In the genomic region with DNA sequence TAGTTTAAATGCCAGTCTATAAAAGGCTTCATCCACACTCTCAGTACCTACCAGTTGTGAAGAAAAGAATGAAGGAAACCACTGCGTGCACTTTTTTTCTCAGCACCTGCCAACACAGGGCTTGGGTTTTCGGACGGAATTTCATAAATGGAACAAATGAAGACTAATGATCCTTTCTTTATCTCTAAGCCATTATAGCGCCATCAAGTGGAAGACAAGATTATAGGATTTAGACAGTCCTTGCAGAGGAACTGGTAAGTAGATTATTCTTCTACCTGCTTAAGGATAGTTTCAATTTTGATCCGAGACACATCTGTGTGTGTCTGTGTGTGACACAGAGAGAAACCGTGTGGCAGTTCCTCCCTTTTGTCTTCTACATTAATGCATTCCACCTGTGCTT, we compare ENCODE assay signal across 16 cellular contexts.
A peak's percentile ranks its signal among the peaks of the same experiment; 100 is the strongest.
DNase-seq lines count a peak whose midpoint lies in the region; ATAC-seq and TF ChIP-seq lines count a peak whose summit lies in the region.
"Had no signal": no experiment of that assay in that cellular context is flagged by ENCODE, and none has a peak within 500 bp of the region (broad histone marks: within the 10 kb centered on the region; RNA-seq: fewer than 3 reads in every experiment).

No MANE protein-coding gene starts in this region.

- H3K9me2 ChIP-seq in SK-N-SH = no peaks in the 10 kb centered on the region

- no peak overlapping the region for H3K4me3 ChIP-seq in SK-N-SH (ENCODE audit: low read depth in 2 of 2, low read length in 1 of 2)
- H3K4me3 ChIP-seq in epithelial cell of esophagus (ENCODE audit: low read length) = no peak overlapping the region
- H3K4me3 ChIP-seq: cardiac muscle cell, esophagus muscularis mucosa, spleen had no signal

- TF ChIP-seq EP300 in SK-N-SH (IDR thresholded peaks at IDR 0.05; ENCODE audit: borderline replicate concordance in 1 of 2, low read depth in 1 of 2, low read length in 1 of 2) = no peak

- H2AFZ ChIP-seq in SK-N-SH (ENCODE audit: low read depth) = no peak overlapping the region

- H3F3A ChIP-seq in SK-N-SH (replicated peaks; ENCODE audit: insufficient read depth) = no peaks in the 10 kb centered on the region

- TF ChIP-seq RAD21 in SK-N-SH (IDR thresholded peaks at IDR 0.05; ENCODE audit: low read length) = no peak

- H3K27me3 ChIP-seq in SK-N-SH (ENCODE audit: insufficient read depth) = no peaks in the 10 kb centered on the region
- H3K27me3 ChIP-seq: cardiac muscle cell, esophagus muscularis mucosa, spleen had no signal

- H3K4me2 ChIP-seq in SK-N-SH = no peak overlapping the region

- H4K20me1 ChIP-seq in SK-N-SH (ENCODE audit: insufficient read depth) = no peaks in the 10 kb centered on the region

- DNase-seq in SK-N-SH (no peak), NCI-H82 (lab: John Stamatoyannopoulos, UW) (peak; percentile 94), epithelial cell of esophagus (ENCODE audit: low read depth) (no peak), amygdala (lab: John Stamatoyannopoulos, UW) (no peak), ureter (ENCODE audit: low spot score) (no peak)
- DNase-seq: activated CD4-positive, alpha-beta T cell treated with anti-CD3 and anti-CD28 coated beads, Interleukin-2, amount 50 U/mL, for 1 hour; activated CD8-positive, alpha-beta memory T cell treated with anti-CD3 and anti-CD28 coated beads, Interleukin-2, amount 50 U/mL, for 48 hours; activated gamma-delta T cell treated with Interleukin-2 at 50 U/mL for 16 hours; Kasumi-1; left ventricle myocardium superior; spleen had no signal

- H3K36me3 ChIP-seq in SK-N-SH (replicated peaks in 1 of 2; ENCODE audit: control insufficient read depth in 1 of 2, insufficient read depth in 2 of 2, low read length in 1 of 2) = no peaks in the 10 kb centered on the region
- H3K36me3 ChIP-seq: cardiac muscle cell, esophagus muscularis mucosa, spleen had no signal

- H3K4me1 ChIP-seq in SK-N-SH (ENCODE audit: control insufficient read depth in 1 of 2, insufficient read depth in 2 of 2, low read depth in 1 of 2, low read length in 1 of 2) = no peaks in the 10 kb centered on the region; a peak in 1 of 4 replicates
- H3K4me1 ChIP-seq: esophagus muscularis mucosa, spleen had no signal

- no peaks in the 10 kb centered on the region for H3K9me3 ChIP-seq in SK-N-SH
- H3K9me3 ChIP-seq: esophagus muscularis mucosa had no signal

- CTCF ChIA-PET in SK-N-SH (lab: Yijun Ruan, JAX) = interaction anchor here (0.9 kb wide), 1 partner anchor 13 kb away, joined by 3 read pairs; no protein-coding TSS in a partner anchor

- TF ChIP-seq CTCF in SK-N-SH (IDR thresholded peaks at IDR 0.05) = peak; percentile 22; the same call in 1 of the 2 replicates
- TF ChIP-seq CTCF in epithelial cell of esophagus (IDR thresholded peaks at IDR 0.05; ENCODE audit: insufficient read depth, low read depth, low read length, missing control alignments) = peak; percentile 3

- POLR2A ChIA-PET in SK-N-SH (lab: Yijun Ruan, JAX) = no interaction called here

- ATAC-seq in SK-N-SH treated with all-trans-retinoic acid at 6 μM for 48 hours (no peak), HG03571 (IDR thresholded peaks at IDR 0.05; ENCODE audit: unreplicated experiment) (no peak), GM21526 (IDR thresholded peaks at IDR 0.05; ENCODE audit: low FRiP score, unreplicated experiment) (no peak)
- ATAC-seq: left ventricle myocardium superior had no signal

- H3K79me2 ChIP-seq in SK-N-SH (ENCODE audit: insufficient read depth) = no peaks in the 10 kb centered on the region

- no peak overlapping the region for H3K9ac ChIP-seq in SK-N-SH

- no peak overlapping the region for H3K27ac ChIP-seq in SK-N-SH (ENCODE audit: low read depth in 2 of 2, low read length in 1 of 2)
- H3K27ac ChIP-seq: cardiac muscle cell, esophagus muscularis mucosa, spleen had no signal

- 56% methylated on average over 6 of the region's 6 CpGs for WGBS in SK-N-SH (ENCODE audit: low lambda C conversion rate)

TF ChIP-seq in SK-N-SH, 30 proteins besides CTCF, POLR2A, EP300 and RAD21 (continues in another document):
- TF ChIP-seq, protein P1, sequence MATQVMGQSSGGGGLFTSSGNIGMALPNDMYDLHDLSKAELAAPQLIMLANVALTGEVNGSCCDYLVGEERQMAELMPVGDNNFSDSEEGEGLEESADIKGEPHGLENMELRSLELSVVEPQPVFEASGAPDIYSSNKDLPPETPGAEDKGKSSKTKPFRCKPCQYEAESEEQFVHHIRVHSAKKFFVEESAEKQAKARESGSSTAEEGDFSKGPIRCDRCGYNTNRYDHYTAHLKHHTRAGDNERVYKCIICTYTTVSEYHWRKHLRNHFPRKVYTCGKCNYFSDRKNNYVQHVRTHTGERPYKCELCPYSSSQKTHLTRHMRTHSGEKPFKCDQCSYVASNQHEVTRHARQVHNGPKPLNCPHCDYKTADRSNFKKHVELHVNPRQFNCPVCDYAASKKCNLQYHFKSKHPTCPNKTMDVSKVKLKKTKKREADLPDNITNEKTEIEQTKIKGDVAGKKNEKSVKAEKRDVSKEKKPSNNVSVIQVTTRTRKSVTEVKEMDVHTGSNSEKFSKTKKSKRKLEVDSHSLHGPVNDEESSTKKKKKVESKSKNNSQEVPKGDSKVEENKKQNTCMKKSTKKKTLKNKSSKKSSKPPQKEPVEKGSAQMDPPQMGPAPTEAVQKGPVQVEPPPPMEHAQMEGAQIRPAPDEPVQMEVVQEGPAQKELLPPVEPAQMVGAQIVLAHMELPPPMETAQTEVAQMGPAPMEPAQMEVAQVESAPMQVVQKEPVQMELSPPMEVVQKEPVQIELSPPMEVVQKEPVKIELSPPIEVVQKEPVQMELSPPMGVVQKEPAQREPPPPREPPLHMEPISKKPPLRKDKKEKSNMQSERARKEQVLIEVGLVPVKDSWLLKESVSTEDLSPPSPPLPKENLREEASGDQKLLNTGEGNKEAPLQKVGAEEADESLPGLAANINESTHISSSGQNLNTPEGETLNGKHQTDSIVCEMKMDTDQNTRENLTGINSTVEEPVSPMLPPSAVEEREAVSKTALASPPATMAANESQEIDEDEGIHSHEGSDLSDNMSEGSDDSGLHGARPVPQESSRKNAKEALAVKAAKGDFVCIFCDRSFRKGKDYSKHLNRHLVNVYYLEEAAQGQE (IDR thresholded peaks at IDR 0.05; ENCODE audit: low read depth, low read length) = no peak
- TF ChIP-seq, protein P2, sequence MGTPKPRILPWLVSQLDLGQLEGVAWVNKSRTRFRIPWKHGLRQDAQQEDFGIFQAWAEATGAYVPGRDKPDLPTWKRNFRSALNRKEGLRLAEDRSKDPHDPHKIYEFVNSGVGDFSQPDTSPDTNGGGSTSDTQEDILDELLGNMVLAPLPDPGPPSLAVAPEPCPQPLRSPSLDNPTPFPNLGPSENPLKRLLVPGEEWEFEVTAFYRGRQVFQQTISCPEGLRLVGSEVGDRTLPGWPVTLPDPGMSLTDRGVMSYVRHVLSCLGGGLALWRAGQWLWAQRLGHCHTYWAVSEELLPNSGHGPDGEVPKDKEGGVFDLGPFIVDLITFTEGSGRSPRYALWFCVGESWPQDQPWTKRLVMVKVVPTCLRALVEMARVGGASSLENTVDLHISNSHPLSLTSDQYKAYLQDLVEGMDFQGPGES (IDR thresholded peaks at IDR 0.05; ENCODE audit: low read depth, low read length) = no peak
- TF ChIP-seq TCF12 (IDR thresholded peaks at IDR 0.05) (no peak), GABPA (IDR thresholded peaks at IDR 0.05; ENCODE audit: low read depth) (no peak), POLR2AphosphoS5 (IDR thresholded peaks at IDR 0.05; ENCODE audit: low read depth, low read length) (no peak), RXRA (IDR thresholded peaks at IDR 0.05; ENCODE audit: borderline replicate concordance, low read depth) (no peak), RFX5 (IDR thresholded peaks at IDR 0.05; ENCODE audit: low read length) (no peak)

TF ChIP-seq in SK-N-SH treated with all-trans-retinoic acid at 6 μM for 48 hours, 23 proteins besides CTCF, POLR2A, EP300 and RAD21:
- no peak for TF ChIP-seq ZNF565 (CRISPR knock-in tag; conservative IDR thresholded peaks at IDR 0.05; ENCODE audit: low read depth)
- TF ChIP-seq, protein P3, sequence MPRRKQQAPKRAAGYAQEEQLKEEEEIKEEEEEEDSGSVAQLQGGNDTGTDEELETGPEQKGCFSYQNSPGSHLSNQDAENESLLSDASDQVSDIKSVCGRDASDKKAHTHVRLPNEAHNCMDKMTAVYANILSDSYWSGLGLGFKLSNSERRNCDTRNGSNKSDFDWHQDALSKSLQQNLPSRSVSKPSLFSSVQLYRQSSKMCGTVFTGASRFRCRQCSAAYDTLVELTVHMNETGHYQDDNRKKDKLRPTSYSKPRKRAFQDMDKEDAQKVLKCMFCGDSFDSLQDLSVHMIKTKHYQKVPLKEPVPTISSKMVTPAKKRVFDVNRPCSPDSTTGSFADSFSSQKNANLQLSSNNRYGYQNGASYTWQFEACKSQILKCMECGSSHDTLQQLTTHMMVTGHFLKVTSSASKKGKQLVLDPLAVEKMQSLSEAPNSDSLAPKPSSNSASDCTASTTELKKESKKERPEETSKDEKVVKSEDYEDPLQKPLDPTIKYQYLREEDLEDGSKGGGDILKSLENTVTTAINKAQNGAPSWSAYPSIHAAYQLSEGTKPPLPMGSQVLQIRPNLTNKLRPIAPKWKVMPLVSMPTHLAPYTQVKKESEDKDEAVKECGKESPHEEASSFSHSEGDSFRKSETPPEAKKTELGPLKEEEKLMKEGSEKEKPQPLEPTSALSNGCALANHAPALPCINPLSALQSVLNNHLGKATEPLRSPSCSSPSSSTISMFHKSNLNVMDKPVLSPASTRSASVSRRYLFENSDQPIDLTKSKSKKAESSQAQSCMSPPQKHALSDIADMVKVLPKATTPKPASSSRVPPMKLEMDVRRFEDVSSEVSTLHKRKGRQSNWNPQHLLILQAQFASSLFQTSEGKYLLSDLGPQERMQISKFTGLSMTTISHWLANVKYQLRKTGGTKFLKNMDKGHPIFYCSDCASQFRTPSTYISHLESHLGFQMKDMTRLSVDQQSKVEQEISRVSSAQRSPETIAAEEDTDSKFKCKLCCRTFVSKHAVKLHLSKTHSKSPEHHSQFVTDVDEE (CRISPR knock-in tag; IDR thresholded peaks at IDR 0.05) = no peak
